8 cellular contexts compared by ENCODE assay signal in genomic region chr15:55742927-55743614, GRCh38. TPM values are rescaled to one million over a fixed set of nuclear protein-coding genes. Genes with fewer than 3 reads are reported as not detected.
DNase-seq lines count a peak whose midpoint lies in the region; ATAC-seq and TF ChIP-seq lines count a peak whose summit lies in the region.

TSS of gene PRTG (minus strand) at chr15:55743152. CDS start at chr15:55742931, 221 bp downstream.

- peak; percentile 40 to 53 for ATAC-seq in activated T-cell treated with anti-CD3 and anti-CD28 coated beads, Interleukin-2, amount 50 U/mL, for 4 hours
- no peak for ATAC-seq in central memory CD8-positive, alpha-beta T cell (replicated peaks; ENCODE audit: extremely low read depth, poor library complexity, severe bottlenecking)
- no peak for ATAC-seq in GM21447 (IDR thresholded peaks at IDR 0.05; ENCODE audit: unreplicated experiment)

- H3K27ac Mint-ChIP-seq in central memory CD8-positive, alpha-beta T cell (ENCODE audit: low read depth) = no peak within 1 kb of the TSS

- H3K36me3 Mint-ChIP-seq in activated T-cell treated with anti-CD3 and anti-CD28 coated beads, Interleukin-2, amount 50 U/mL, for 4 hours (ENCODE audit: insufficient read depth) = no peaks in the 10 kb centered on the region
- no peaks in the 10 kb centered on the region for H3K36me3 Mint-ChIP-seq in central memory CD8-positive, alpha-beta T cell (ENCODE audit: insufficient read depth)

- DNase-seq in activated T-cell treated with anti-CD3 and anti-CD28 coated beads, Interleukin-2, amount 50 U/mL, for 4 hours = no peak
- no peak for DNase-seq in activated T-cell treated with anti-CD3 and anti-CD28 coated beads, Interleukin-2, amount 50 U/mL, for 48 hours
- DNase-seq in NCI-H774 (lab: John Stamatoyannopoulos, UW) (peak; percentile 21), kidney epithelial cell (ENCODE audit: low read depth) (peak; percentile 26), smooth muscle cell of the brain vasculature (ENCODE audit: low read depth, low spot score) (peak; percentile 32)
- DNase-seq in central memory CD8-positive, alpha-beta T cell (ENCODE audit: low spot score in 2 of 2) = no peak
- DNase-seq in stimulated activated CD8-positive, alpha-beta memory T cell treated with anti-CD3 and anti-CD28 coated beads, Interleukin-4, amount 100 ng/mL, for 48 hours = no peak

- TF ChIP-seq CTCF in kidney epithelial cell (IDR thresholded peaks at IDR 0.05; ENCODE audit: insufficient read depth, low read length, poor library complexity, severe bottlenecking) = no peak

- peaks cover 39% of the 10 kb centered on the region for H3K27me3 Mint-ChIP-seq in activated T-cell treated with anti-CD3 and anti-CD28 coated beads, Interleukin-2, amount 50 U/mL, for 4 hours (ENCODE audit: low read depth)
- peaks cover 22% of the 10 kb centered on the region for H3K27me3 Mint-ChIP-seq in central memory CD8-positive, alpha-beta T cell

- H3K36me3 ChIP-seq in kidney epithelial cell (ENCODE audit: control insufficient read depth, insufficient read depth, low read length) = no peaks in the 10 kb centered on the region

- H3K4me3 ChIP-seq in kidney epithelial cell (ENCODE audit: low read depth, low read length) = peak within 1 kb of the TSS; percentile 81

- no peaks in the 10 kb centered on the region for H3K27me3 ChIP-seq in kidney epithelial cell (ENCODE audit: control insufficient read depth, insufficient read depth, low read length)

- H3K9me3 Mint-ChIP-seq in activated T-cell treated with anti-CD3 and anti-CD28 coated beads, Interleukin-2, amount 50 U/mL, for 4 hours = no peaks in the 10 kb centered on the region
- no peaks in the 10 kb centered on the region for H3K9me3 Mint-ChIP-seq in central memory CD8-positive, alpha-beta T cell

- H3K4me1 Mint-ChIP-seq in activated T-cell treated with anti-CD3 and anti-CD28 coated beads, Interleukin-2, amount 50 U/mL, for 4 hours (ENCODE audit: low read depth) = no peaks in the 10 kb centered on the region
- H3K4me1 Mint-ChIP-seq in central memory CD8-positive, alpha-beta T cell = no peaks in the 10 kb centered on the region

- H3K4me3 Mint-ChIP-seq in activated T-cell treated with anti-CD3 and anti-CD28 coated beads, Interleukin-2, amount 50 U/mL, for 4 hours = peak within 1 kb of the TSS; percentile 54
- peak within 1 kb of the TSS; percentile 62 for H3K4me3 Mint-ChIP-seq in central memory CD8-positive, alpha-beta T cell

RNA-seq across cellular contexts. Expression of gene PRTG, which starts in this region (rescaled TPM):
- total RNA-seq in activated T-cell treated with anti-CD3 and anti-CD28 coated beads, Interleukin-2, amount 50 U/mL, for 4 hours = not detected
- total RNA-seq in kidney epithelial cell = 7.9 and 9.4 TPM in 2 replicates

Comparison
In these comparisons a context has a peak if more than half of its experiments do, and no peak if none do; other contexts are left out.
1. Peak in ATAC-seq in activated T-cell treated with anti-CD3 and anti-CD28 coated beads, Interleukin-2, amount 50 U/mL, for 4 hours; RNA of the gene not detected or under 1 TPM.
2. DNase-seq: peak in NCI-H774 (single experiment), kidney epithelial cell (single experiment) and smooth muscle cell of the brain vasculature (single experiment); none in activated T-cell treated with anti-CD3 and anti-CD28 coated beads, Interleukin-2, amount 50 U/mL, for 4 hours (single experiment), activated T-cell treated with anti-CD3 and anti-CD28 coated beads, Interleukin-2, amount 50 U/mL, for 48 hours (0 of 2), central memory CD8-positive, alpha-beta T cell (0 of 2) and stimulated activated CD8-positive, alpha-beta memory T cell treated with anti-CD3 and anti-CD28 coated beads, Interleukin-4, amount 100 ng/mL, for 48 hours (single experiment).